26 cellular contexts compared by ENCODE assay signal in genomic region chr5:157924490-157924889, GRCh38.
"Had no signal": no experiment of that assay in that cellular context is flagged by ENCODE, and none has a peak within 500 bp of the region (broad histone marks: within the 10 kb centered on the region; RNA-seq: fewer than 3 reads in every experiment).

No MANE protein-coding gene starts in this region.

- H3K79me2 ChIP-seq: parathyroid adenoma had no signal

- DNase-seq: activated CD4-positive, alpha-beta T cell treated with anti-CD3 and anti-CD28 coated beads, Interleukin-2, amount 10 ng/mL, durations not matched to agents 7 days and 5 days; activated CD4-positive, CD25-positive, alpha-beta regulatory T cell treated with anti-CD3 and anti-CD28 coated beads, Interleukin-2, amount 50 U/mL, for 72 hours; activated CD8-positive, alpha-beta memory T cell treated with anti-CD3 and anti-CD28 coated beads, Interleukin-2, amount 10 ng/mL, durations not matched to agents 7 days and 5 days; activated CD8-positive, alpha-beta T cell treated with anti-CD3 and anti-CD28 coated beads for 36 hours; activated T-cell treated with anti-CD3 and anti-CD28 coated beads for 4 hours; aorta; dermis blood vessel endothelial cell; effector CD8-positive, alpha-beta T cell; erythroblast; foreskin melanocyte; glutamatergic neuron; hippocampal formation; left ventricle myocardium superior; mammary epithelial cell; nephron progenitor cell; right cardiac atrium; stimulated activated CD4-positive, alpha-beta T cell treated with anti-CD3 and anti-CD28 coated beads, Interleukin-2, amount 100 ng/mL, for 24 hours; testis; WERI-Rb-1 had no signal

- H3K27ac Mint-ChIP-seq: activated CD4-positive, alpha-beta T cell treated with anti-CD3 and anti-CD28 coated beads, Interleukin-2, amount 10 ng/mL, durations not matched to agents 7 days and 5 days; activated CD8-positive, alpha-beta memory T cell treated with anti-CD3 and anti-CD28 coated beads, Interleukin-2, amount 10 ng/mL, durations not matched to agents 7 days and 5 days; activated CD8-positive, alpha-beta T cell treated with anti-CD3 and anti-CD28 coated beads for 36 hours; activated T-helper 1 cell treated with anti-CD3 and anti-CD28 coated beads, Interleukin-12 subunit alpha, Interleukin-12 subunit beta, Interleukin-2, Interleukin-4 antibody, amounts not matched to agents 30 ng/mL and 10 ng/mL and 1 ng/mL, durations not matched to agents 14 hours and 24 hours and 36 hours; nephron progenitor cell; T-helper 2 cell treated with Interferon-gamma antibody and Interleukin-4, amounts not matched to agents 5 μg/mL and 100 μg/mL, for 36 hours had no signal

- H3K27me3 Mint-ChIP-seq: activated CD4-positive, alpha-beta T cell treated with anti-CD3 and anti-CD28 coated beads, Interleukin-2, amount 10 ng/mL, durations not matched to agents 7 days and 5 days; activated CD8-positive, alpha-beta memory T cell treated with anti-CD3 and anti-CD28 coated beads, Interleukin-2, amount 10 ng/mL, durations not matched to agents 7 days and 5 days; activated CD8-positive, alpha-beta T cell treated with anti-CD3 and anti-CD28 coated beads for 36 hours; brain had no signal

- H3K27me3 ChIP-seq: testis, upper lobe of left lung had no signal

- H3K4me3 ChIP-seq: testis, upper lobe of left lung had no signal

- H3K9me3 ChIP-seq: testis, upper lobe of left lung had no signal

- H3K9me3 Mint-ChIP-seq: activated CD4-positive, alpha-beta T cell treated with anti-CD3 and anti-CD28 coated beads, Interleukin-2, amount 10 ng/mL, durations not matched to agents 7 days and 5 days; activated CD8-positive, alpha-beta T cell treated with anti-CD3 and anti-CD28 coated beads for 36 hours; activated naive CD4-positive, alpha-beta T cell treated with anti-CD3 and anti-CD28 coated beads, Interleukin-2, amount 50 U/mL, for 72 hours; activated T-helper 1 cell treated with anti-CD3 and anti-CD28 coated beads, Interleukin-12 subunit alpha, Interleukin-12 subunit beta, Interleukin-2, Interleukin-4 antibody, amounts not matched to agents 30 ng/mL and 10 ng/mL and 1 ng/mL, durations not matched to agents 14 hours and 24 hours and 36 hours; nephron progenitor cell; stimulated activated effector memory CD8-positive, alpha-beta T cell treated with anti-CD3 and anti-CD28 coated beads, Interleukin-12 subunit alpha, Interleukin-12 subunit beta, amount 100 ng/mL, for 72 hours; T-helper 2 cell treated with Interferon-gamma antibody and Interleukin-4, amounts not matched to agents 5 μg/mL and 100 μg/mL, for 36 hours had no signal

- ATAC-seq: activated CD8-positive, alpha-beta memory T cell treated with anti-CD3 and anti-CD28 coated beads, Interleukin-2, amount 10 ng/mL, durations not matched to agents 7 days and 5 days; activated CD8-positive, alpha-beta T cell treated with anti-CD3 and anti-CD28 coated beads for 36 hours; activated naive CD4-positive, alpha-beta T cell treated with anti-CD3 and anti-CD28 coated beads, Interleukin-2, amount 50 U/mL, for 72 hours; left ventricle myocardium superior; stimulated activated effector memory CD8-positive, alpha-beta T cell treated with anti-CD3 and anti-CD28 coated beads, Interleukin-12 subunit alpha, Interleukin-12 subunit beta, amount 100 ng/mL, for 72 hours had no signal

- H3K36me3 Mint-ChIP-seq: activated CD8-positive, alpha-beta memory T cell treated with anti-CD3 and anti-CD28 coated beads, Interleukin-2, amount 10 ng/mL, durations not matched to agents 7 days and 5 days; activated naive CD4-positive, alpha-beta T cell treated with anti-CD3 and anti-CD28 coated beads, Interleukin-2, amount 50 U/mL, for 72 hours; brain; stimulated activated effector memory CD8-positive, alpha-beta T cell treated with anti-CD3 and anti-CD28 coated beads, Interleukin-12 subunit alpha, Interleukin-12 subunit beta, amount 100 ng/mL, for 72 hours had no signal

- H3K4me1 ChIP-seq: testis had no signal

- H3K4me3 Mint-ChIP-seq: activated CD4-positive, alpha-beta T cell treated with anti-CD3 and anti-CD28 coated beads, Interleukin-2, amount 10 ng/mL, durations not matched to agents 7 days and 5 days; activated CD8-positive, alpha-beta memory T cell treated with anti-CD3 and anti-CD28 coated beads, Interleukin-2, amount 10 ng/mL, durations not matched to agents 7 days and 5 days; activated CD8-positive, alpha-beta T cell treated with anti-CD3 and anti-CD28 coated beads for 36 hours; activated T-helper 1 cell treated with anti-CD3 and anti-CD28 coated beads, Interleukin-12 subunit alpha, Interleukin-12 subunit beta, Interleukin-2, Interleukin-4 antibody, amounts not matched to agents 30 ng/mL and 10 ng/mL and 1 ng/mL, durations not matched to agents 14 hours and 24 hours and 36 hours; brain; nephron progenitor cell; stimulated activated effector memory CD8-positive, alpha-beta T cell treated with anti-CD3 and anti-CD28 coated beads, Interleukin-12 subunit alpha, Interleukin-12 subunit beta, amount 100 ng/mL, for 72 hours; T-helper 2 cell treated with Interferon-gamma antibody and Interleukin-4, amounts not matched to agents 5 μg/mL and 100 μg/mL, for 36 hours had no signal

- H3K27ac ChIP-seq: parathyroid adenoma, testis, WERI-Rb-1 had no signal

- H3K36me3 ChIP-seq: upper lobe of left lung, WERI-Rb-1 had no signal

- H2AFZ ChIP-seq: parathyroid adenoma had no signal

- H3K9ac ChIP-seq: parathyroid adenoma had no signal
